ENCODE assay signal across 9 cellular contexts in genomic region chr5:180785794-180786221, GRCh38. TPM values are rescaled to one million over a fixed set of nuclear protein-coding genes. Genes with fewer than 3 reads are reported as not detected.
DNase-seq lines count a peak whose midpoint lies in the region; ATAC-seq and TF ChIP-seq lines count a peak whose summit lies in the region.
"Had no signal": no experiment of that assay in that cellular context is flagged by ENCODE, and none has a peak within 500 bp of the region (broad histone marks: within the 10 kb centered on the region; RNA-seq: fewer than 3 reads in every experiment).

No MANE protein-coding gene starts in this region.

- no peak overlapping the region for H3K4me3 Mint-ChIP-seq in activated T-helper 1 cell treated with anti-CD3 and anti-CD28 coated beads, Interleukin-12 subunit alpha, Interleukin-12 subunit beta, Interleukin-2, Interleukin-4 antibody, amounts not matched to agents 30 ng/mL and 10 ng/mL and 1 ng/mL, durations not matched to agents 14 hours and 24 hours and 36 hours

- H3K4me1 Mint-ChIP-seq in activated T-helper 1 cell treated with anti-CD3 and anti-CD28 coated beads, Interleukin-12 subunit alpha, Interleukin-12 subunit beta, Interleukin-2, Interleukin-4 antibody, amounts not matched to agents 30 ng/mL and 10 ng/mL and 1 ng/mL, durations not matched to agents 14 hours and 24 hours and 36 hours (ENCODE audit: low read depth): peaks cover 15% of the 10 kb centered on the region

- peak; percentile 68 for DNase-seq in GM04504 (ENCODE audit: low read depth)
- no peak for DNase-seq in activated T-helper 1 cell treated with anti-CD3 and anti-CD28 coated beads, Interleukin-12 subunit alpha, Interleukin-12 subunit beta, Interleukin-2, Interleukin-4 antibody, amounts not matched to agents 30 ng/mL and 10 ng/mL and 1 ng/mL, durations not matched to agents 14 hours and 24 hours and 36 hours (ENCODE audit: low spot score)
- DNase-seq in left ventricle myocardium superior: peak; percentile 48
- no peak for DNase-seq in sciatic nerve (ENCODE audit: low spot score)
- no peak for DNase-seq in NCI-H748 treated with DMSO at 0.1 percent for 48 hours (lab: John Stamatoyannopoulos, UW)
- DNase-seq in DMS114 treated with DMSO at 0.1 percent for 48 hours (lab: John Stamatoyannopoulos, UW; ENCODE audit: unreplicated experiment): no peak

- H3K27me3 Mint-ChIP-seq in activated T-helper 1 cell treated with anti-CD3 and anti-CD28 coated beads, Interleukin-12 subunit alpha, Interleukin-12 subunit beta, Interleukin-2, Interleukin-4 antibody, amounts not matched to agents 30 ng/mL and 10 ng/mL and 1 ng/mL, durations not matched to agents 14 hours and 24 hours and 36 hours (ENCODE audit: insufficient read depth): no peaks in the 10 kb centered on the region

- no peak for TF ChIP-seq POLR2A in GM18505 (IDR thresholded peaks at IDR 0.05; ENCODE audit: borderline replicate concordance, extremely low read depth, insufficient read depth, insufficient read length)

- H3K36me3 Mint-ChIP-seq in activated T-helper 1 cell treated with anti-CD3 and anti-CD28 coated beads, Interleukin-12 subunit alpha, Interleukin-12 subunit beta, Interleukin-2, Interleukin-4 antibody, amounts not matched to agents 30 ng/mL and 10 ng/mL and 1 ng/mL, durations not matched to agents 14 hours and 24 hours and 36 hours (ENCODE audit: low read depth): peaks cover 8% of the 10 kb centered on the region

- H3K9me3 Mint-ChIP-seq in activated T-helper 1 cell treated with anti-CD3 and anti-CD28 coated beads, Interleukin-12 subunit alpha, Interleukin-12 subunit beta, Interleukin-2, Interleukin-4 antibody, amounts not matched to agents 30 ng/mL and 10 ng/mL and 1 ng/mL, durations not matched to agents 14 hours and 24 hours and 36 hours: no peaks in the 10 kb centered on the region
- H3K9me3 Mint-ChIP-seq: activated T-helper 2 cell treated with anti-CD3 and anti-CD28 coated beads, Interferon-gamma antibody, Interleukin-2, Interleukin-4, amounts not matched to agents 10 μg/mL and 5 μg/mL and 100 μg/mL, durations not matched to agents 14 hours and 24 hours and 36 hours had no signal

- intact Hi-C loops in activated T-helper 1 cell treated with anti-CD3 and anti-CD28 coated beads, Interleukin-12 subunit alpha, Interleukin-12 subunit beta, Interleukin-2, Interleukin-4 antibody, amounts not matched to agents 30 ng/mL and 10 ng/mL and 1 ng/mL, durations not matched to agents 14 hours and 24 hours and 36 hours (cut with micrococcal nuclease): loop anchor here (2.0 to 10.0 kb wide), 2 partner anchors 17 to 269 kb away; partner anchors contain the start of gene MGAT1
- intact Hi-C loops in left ventricle myocardium superior (cut with micrococcal nuclease) (loop anchor here (10.0 kb wide), 2 partner anchors 79 to 249 kb away; partner anchors contain the start of gene ZFP62), sciatic nerve (cut with DNase I) (loop anchor here (5.0 kb wide), 1 partner anchor 434 kb away; the partner anchor contains the start of gene GFPT2)

- H3K27ac Mint-ChIP-seq in activated T-helper 1 cell treated with anti-CD3 and anti-CD28 coated beads, Interleukin-12 subunit alpha, Interleukin-12 subunit beta, Interleukin-2, Interleukin-4 antibody, amounts not matched to agents 30 ng/mL and 10 ng/mL and 1 ng/mL, durations not matched to agents 14 hours and 24 hours and 36 hours: peak overlapping the region; percentile 61
- H3K27ac Mint-ChIP-seq: activated T-helper 2 cell treated with anti-CD3 and anti-CD28 coated beads, Interferon-gamma antibody, Interleukin-2, Interleukin-4, amounts not matched to agents 10 μg/mL and 5 μg/mL and 100 μg/mL, durations not matched to agents 14 hours and 24 hours and 36 hours had no signal

- ATAC-seq in left ventricle myocardium superior (peak; percentile 52), sciatic nerve (peak; percentile 62), GM18505 (IDR thresholded peaks at IDR 0.05; ENCODE audit: unreplicated experiment) (no peak), GM19324 (IDR thresholded peaks at IDR 0.05; ENCODE audit: low FRiP score, unreplicated experiment) (no peak)

RNA-seq across cellular contexts. Expression of gene MGAT1, which starts 16.8 kb away (rescaled TPM):
- 106 and 107 TPM in 2 replicates for total RNA-seq in activated T-helper 1 cell treated with anti-CD3 and anti-CD28 coated beads, Interleukin-12 subunit alpha, Interleukin-12 subunit beta, Interleukin-2, Interleukin-4 antibody, amounts not matched to agents 30 ng/mL and 10 ng/mL and 1 ng/mL, durations not matched to agents 14 hours and 24 hours and 36 hours
- total RNA-seq in left ventricle myocardium superior (67.0 TPM), sciatic nerve (131 TPM)

RNA-seq across cellular contexts. Expression of gene OR2Y1, which starts 46.0 kb away (rescaled TPM):
- not detected in 2 replicates for total RNA-seq in activated T-helper 1 cell treated with anti-CD3 and anti-CD28 coated beads, Interleukin-12 subunit alpha, Interleukin-12 subunit beta, Interleukin-2, Interleukin-4 antibody, amounts not matched to agents 30 ng/mL and 10 ng/mL and 1 ng/mL, durations not matched to agents 14 hours and 24 hours and 36 hours
- total RNA-seq in left ventricle myocardium superior (not detected), sciatic nerve (not detected)
- total RNA-seq: activated T-helper 2 cell treated with anti-CD3 and anti-CD28 coated beads, Interferon-gamma antibody, Interleukin-2, Interleukin-4, amounts not matched to agents 10 μg/mL and 5 μg/mL and 100 μg/mL, durations not matched to agents 14 hours and 24 hours and 36 hours had no signal

Comparison
In these comparisons a context has a peak if more than half of its experiments do, and no peak if none do; other contexts are left out.
1. DNase-seq: peak in GM04504 (single experiment) and left ventricle myocardium superior (single experiment); none in activated T-helper 1 cell treated with anti-CD3 and anti-CD28 coated beads, Interleukin-12 subunit alpha, Interleukin-12 subunit beta, Interleukin-2, Interleukin-4 antibody, amounts not matched to agents 30 ng/mL and 10 ng/mL and 1 ng/mL, durations not matched to agents 14 hours and 24 hours and 36 hours (single experiment), sciatic nerve (single experiment), NCI-H748 treated with DMSO at 0.1 percent for 48 hours (single experiment) and DMS114 treated with DMSO at 0.1 percent for 48 hours (single experiment).
2. ATAC-seq: peak in left ventricle myocardium superior (single experiment) and sciatic nerve (single experiment); none in GM18505 (single experiment) and GM19324 (single experiment).